In genomic region chr14:22044193-22044592, GRCh38 we compare ENCODE assay signal across 2 cellular contexts.
TF ChIP-seq lines count a peak whose summit lies in the region.

No MANE protein-coding gene starts in this region.

TF ChIP-seq in HepG2, 621 proteins besides CTCF, POLR2A, EP300 and RAD21 (continued from another document):
- TF ChIP-seq CREB1 (IDR thresholded peaks at IDR 0.05), result peak; percentile 80
- TF ChIP-seq CREB1 (CRISPR knock-in tag; IDR thresholded peaks at IDR 0.05), result no peak
- no peak for TF ChIP-seq SMARCE1 (IDR thresholded peaks at IDR 0.05; ENCODE audit: borderline replicate concordance)

TF ChIP-seq in K562, 482 proteins besides CTCF, POLR2A, EP300 and RAD21 (continued from another document):
- peak; percentile 92 for TF ChIP-seq RBM25 (IDR thresholded peaks at IDR 0.05; ENCODE audit: low read depth, low read length, severe bottlenecking)
